In the genomic region with DNA sequence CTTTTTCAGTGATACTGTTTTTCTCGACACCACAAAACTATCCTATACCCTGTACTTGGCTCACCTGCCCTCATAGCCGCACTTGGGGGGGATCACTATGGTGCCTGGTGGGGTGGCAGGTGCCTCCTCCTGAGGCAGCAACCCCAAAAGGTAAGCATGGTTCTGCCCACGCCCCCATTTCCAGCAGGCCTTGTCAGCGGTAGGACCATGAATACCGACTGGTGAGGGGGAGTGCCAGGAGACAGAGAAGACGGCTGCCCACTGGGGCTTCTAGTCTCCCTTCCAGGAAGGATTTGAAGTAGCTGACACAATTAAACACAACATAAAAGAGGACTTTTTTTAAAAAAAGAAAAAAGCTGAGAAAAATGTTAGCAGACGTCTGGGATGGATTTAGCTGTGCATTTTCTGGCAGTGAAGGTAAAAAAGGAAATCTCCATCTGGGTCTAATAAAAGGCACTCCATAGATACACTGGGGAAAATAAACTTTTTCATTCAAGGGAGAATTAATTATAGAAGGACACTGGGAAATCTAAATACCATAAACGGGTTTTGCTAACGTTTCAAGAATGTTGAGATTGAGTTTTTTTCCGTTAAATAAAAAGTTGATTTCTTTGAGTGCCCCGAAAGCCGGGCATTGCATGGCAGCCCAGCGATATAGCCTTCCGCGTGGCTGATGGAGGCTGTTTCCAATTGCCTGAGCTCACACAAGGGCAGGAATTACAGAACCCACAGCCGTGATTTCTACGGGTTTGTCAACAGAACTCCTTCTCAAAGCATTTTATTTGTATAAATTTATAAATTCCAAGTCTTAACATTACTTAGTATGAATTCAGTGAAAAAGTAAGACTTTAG, we compare ENCODE assay signal across 19 cellular contexts. TPM values are rescaled to one million over a fixed set of nuclear protein-coding genes. Genes with fewer than 3 reads are reported as not detected.
A peak's percentile ranks its signal among the peaks of the same experiment; 100 is the strongest.
DNase-seq lines count a peak whose midpoint lies in the region; TF ChIP-seq lines count a peak whose summit lies in the region.
"Had no signal": no experiment of that assay in that cellular context is flagged by ENCODE, and none has a peak within 500 bp of the region (broad histone marks: within the 10 kb centered on the region; RNA-seq: fewer than 3 reads in every experiment).

No MANE protein-coding gene starts in this region.

- H3K36me3 Mint-ChIP-seq in progenitor cell of endocrine pancreas (ENCODE audit: insufficient read depth), result peaks cover 3% of the 10 kb centered on the region
- H3K36me3 Mint-ChIP-seq: activated naive CD8-positive, alpha-beta T cell treated with anti-CD3 and anti-CD28 coated beads for 36 hours had no signal

- TF ChIP-seq RAD21 in SK-N-SH (IDR thresholded peaks at IDR 0.05; ENCODE audit: low read length), result no peak

- H3K9ac ChIP-seq in SK-N-SH, result no peak overlapping the region

- peak in 2 of 3 experiments; percentile 59 to 60 for DNase-seq in NCI-H1417 (lab: John Stamatoyannopoulos, UW)
- no peak for DNase-seq in NCI-H1417 treated with DMSO at 0.1 percent for 48 hours (lab: John Stamatoyannopoulos, UW)
- DNase-seq in SK-N-SH, result no peak
- DNase-seq in fibroblast of the conjunctiva (ENCODE audit: low read depth), result peak; percentile 26
- DNase-seq in progenitor cell of endocrine pancreas (ENCODE audit: low spot score, unreplicated experiment), result no peak
- no peak for DNase-seq in HK-2 (ENCODE audit: unreplicated experiment)
- DNase-seq in activated CD4-positive, alpha-beta T cell treated with anti-CD3 and anti-CD28 coated beads, Interleukin-2, amount 50 U/mL, for 4 hours, result no peak
- DNase-seq in activated effector memory CD4-positive, alpha-beta T cell treated with Interleukin-2 at 50 U/mL for 16 hours, result no peak
- DNase-seq: 8988T; activated CD4-positive, alpha-beta T cell treated with anti-CD3 and anti-CD28 coated beads for 48 hours; activated naive CD8-positive, alpha-beta T cell treated with anti-CD3 and anti-CD28 coated beads for 36 hours; effector memory CD4-positive, alpha-beta T cell; small intestine; stimulated activated naive CD4-positive, alpha-beta T cell; T-helper 17 cell had no signal

- H3K9me3 Mint-ChIP-seq in progenitor cell of endocrine pancreas (ENCODE audit: low read depth), result no peaks in the 10 kb centered on the region
- H3K9me3 Mint-ChIP-seq: activated naive CD8-positive, alpha-beta T cell treated with anti-CD3 and anti-CD28 coated beads for 36 hours; neural crest cell had no signal

- peak overlapping the region; percentile 49 for H3K27ac Mint-ChIP-seq in progenitor cell of endocrine pancreas
- H3K27ac Mint-ChIP-seq: activated naive CD8-positive, alpha-beta T cell treated with anti-CD3 and anti-CD28 coated beads for 36 hours; B cell; T-helper 17 cell had no signal

- no peak for TF ChIP-seq EP300 in SK-N-SH (IDR thresholded peaks at IDR 0.05; ENCODE audit: borderline replicate concordance in 1 of 2, low read depth in 1 of 2, low read length in 1 of 2)

- H3K4me3 Mint-ChIP-seq in progenitor cell of endocrine pancreas (ENCODE audit: low read depth), result no peak overlapping the region
- H3K4me3 Mint-ChIP-seq: activated naive CD8-positive, alpha-beta T cell treated with anti-CD3 and anti-CD28 coated beads for 36 hours; B cell; neural crest cell; T-helper 17 cell had no signal

- H3K27ac ChIP-seq in SK-N-SH (ENCODE audit: low read depth in 2 of 2, low read length in 1 of 2), result peak overlapping the region; percentile 56 to 78; a peak in 3 of 4 replicates
- H3K27ac ChIP-seq: SJCRH30, testis had no signal

- peaks cover 29% of the 10 kb centered on the region for H3K4me1 Mint-ChIP-seq in progenitor cell of endocrine pancreas (ENCODE audit: low read depth)
- H3K4me1 Mint-ChIP-seq: activated naive CD8-positive, alpha-beta T cell treated with anti-CD3 and anti-CD28 coated beads for 36 hours; B cell had no signal

- H3K36me3 ChIP-seq in SK-N-SH (replicated peaks in 1 of 2; ENCODE audit: control insufficient read depth in 1 of 2, insufficient read depth in 2 of 2, low read length in 1 of 2), result no peaks in the 10 kb centered on the region
- H3K36me3 ChIP-seq: SJCRH30 had no signal

- WGBS in SK-N-SH (ENCODE audit: low lambda C conversion rate), result 65% methylated on average over 17 of the region's 17 CpGs

- no peak overlapping the region for H2AFZ ChIP-seq in SK-N-SH (ENCODE audit: low read depth)

- no peak overlapping the region; the same call in 1 of the 2 replicates for H3K4me2 ChIP-seq in SK-N-SH

- CTCF ChIA-PET in SK-N-SH (lab: Yijun Ruan, JAX), result interaction anchor here (0.6 to 1.4 kb wide), 3 partner anchors 10 to 1765 kb away, joined by 3 to 4 read pairs (median 3); no protein-coding TSS in a partner anchor

- H3K9me3 ChIP-seq in SK-N-SH, result no peaks in the 10 kb centered on the region
- H3K9me3 ChIP-seq: SJCRH30, testis had no signal

- H3K4me3 ChIP-seq in SK-N-SH (ENCODE audit: low read depth in 2 of 2, low read length in 1 of 2), result no peak overlapping the region
- H3K4me3 ChIP-seq: SJCRH30 had no signal

- no peaks in the 10 kb centered on the region for H3K27me3 ChIP-seq in SK-N-SH (ENCODE audit: insufficient read depth)
- H3K27me3 ChIP-seq: SJCRH30, testis had no signal

- POLR2A ChIA-PET in SK-N-SH (lab: Yijun Ruan, JAX), result no interaction called here

- no peaks in the 10 kb centered on the region for H3K27me3 Mint-ChIP-seq in progenitor cell of endocrine pancreas
- H3K27me3 Mint-ChIP-seq: activated naive CD8-positive, alpha-beta T cell treated with anti-CD3 and anti-CD28 coated beads for 36 hours; B cell; T-helper 17 cell had no signal

- no peaks in the 10 kb centered on the region for H3K79me2 ChIP-seq in SK-N-SH (ENCODE audit: insufficient read depth)

- no peaks in the 10 kb centered on the region for H4K20me1 ChIP-seq in SK-N-SH (ENCODE audit: insufficient read depth)

- H3K9me2 ChIP-seq in SK-N-SH, result no peaks in the 10 kb centered on the region

- TF ChIP-seq CTCF in SK-N-SH (IDR thresholded peaks at IDR 0.05) (no peak), progenitor cell of endocrine pancreas (IDR thresholded peaks at IDR 0.05; ENCODE audit: unreplicated experiment) (no peak)

- peaks cover 10 to 33% of the 10 kb centered on the region in 2 experiments; a peak in 3 of 4 replicates for H3K4me1 ChIP-seq in SK-N-SH (ENCODE audit: control insufficient read depth in 1 of 2, insufficient read depth in 2 of 2, low read depth in 1 of 2, low read length in 1 of 2)

- peaks cover 13% of the 10 kb centered on the region for H3F3A ChIP-seq in SK-N-SH (replicated peaks; ENCODE audit: insufficient read depth)

TF ChIP-seq in SK-N-SH, 30 proteins besides CTCF, POLR2A, EP300 and RAD21:
- peak; percentile 68 for TF ChIP-seq TCF12 (IDR thresholded peaks at IDR 0.05)
- no peak for TF ChIP-seq CHD2 (IDR thresholded peaks at IDR 0.05; ENCODE audit: low read length, partially characterized antibody)

RNA-seq across cellular contexts. Expression of a gene that starts 45.1 kb away (rescaled TPM):
- 2.9 and 4.1 TPM in 2 replicates for polyA plus RNA-seq in SK-N-SH (2012; rRNA removed)
- 3.0 and 3.8 TPM in 2 replicates for polyA plus RNA-seq in SK-N-SH (2012; cell fraction: cytosol; rRNA removed)
- polyA plus RNA-seq in SK-N-SH (2012; cell fraction: nucleus; rRNA removed), result 11.6 and 12.7 TPM in 2 replicates
- total RNA-seq in progenitor cell of endocrine pancreas, result 100 and 109 TPM in 2 replicates

Comparison
In these comparisons a context has a peak if more than half of its experiments do, and no peak if none do; other contexts are left out.
1. DNase-seq: peak in NCI-H1417 (2 of 3) and fibroblast of the conjunctiva (single experiment); none in NCI-H1417 treated with DMSO at 0.1 percent for 48 hours (single experiment), SK-N-SH (single experiment), progenitor cell of endocrine pancreas (single experiment), HK-2 (single experiment), activated CD4-positive, alpha-beta T cell treated with anti-CD3 and anti-CD28 coated beads, Interleukin-2, amount 50 U/mL, for 4 hours (0 of 2) and activated effector memory CD4-positive, alpha-beta T cell treated with Interleukin-2 at 50 U/mL for 16 hours (single experiment).